In genomic region chr13:48319458-48320395, GRCh38 we compare ENCODE assay signal across 1 cellular context.
TF ChIP-seq lines count a peak whose summit lies in the region.

No MANE protein-coding gene starts in this region.

TF ChIP-seq in GM23338, 12 proteins besides CTCF, POLR2A, EP300 and RAD21 (continued from another document):
- no peak for TF ChIP-seq ZNF462 (CRISPR knock-in tag; IDR thresholded peaks at IDR 0.05)
